ENCODE assay signal across 20 cellular contexts in the genomic region with DNA sequence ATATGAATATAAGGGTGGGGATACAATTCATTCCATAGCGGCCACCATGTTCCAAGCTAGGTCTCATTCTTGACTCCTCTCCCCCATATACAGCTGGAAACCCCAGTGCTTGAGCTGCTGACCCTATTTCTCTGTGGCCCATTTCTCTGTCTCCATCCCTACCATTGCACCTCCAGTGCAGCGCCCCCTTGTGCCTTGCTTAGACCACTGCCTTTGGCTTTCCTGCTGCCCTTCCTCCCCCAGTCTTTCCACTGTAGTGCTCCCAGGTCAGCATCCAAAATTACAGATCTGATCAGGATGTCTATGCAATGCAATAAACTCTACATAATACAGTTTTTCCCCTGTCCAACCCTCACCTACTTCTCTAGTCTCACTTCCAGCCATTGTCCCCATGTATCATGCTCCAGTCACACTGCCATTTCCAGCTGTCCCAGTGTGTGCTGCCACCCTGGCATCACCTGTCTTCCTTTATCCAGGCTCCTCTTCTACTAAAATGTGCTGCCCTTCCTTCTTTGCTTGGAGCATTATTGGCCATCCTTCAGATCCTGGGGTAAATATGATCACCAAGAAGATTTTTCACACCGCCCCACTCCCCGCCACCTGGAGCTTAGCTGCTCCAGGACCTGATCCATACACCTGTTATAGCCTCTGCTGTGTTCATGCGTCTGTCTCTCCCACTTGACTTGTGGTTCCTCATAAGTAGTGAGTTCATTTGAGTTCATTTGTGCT.
DNase-seq lines count a peak whose midpoint lies in the region; ATAC-seq and TF ChIP-seq lines count a peak whose summit lies in the region.
"Had no signal": no experiment of that assay in that cellular context is flagged by ENCODE, and none has a peak within 500 bp of the region (broad histone marks: within the 10 kb centered on the region; RNA-seq: fewer than 3 reads in every experiment).

No MANE protein-coding gene starts in this region.

- POLR2A ChIA-PET in activated CD8-positive, alpha-beta T cell treated with anti-CD3 and anti-CD28 coated beads for 36 hours (lab: Charles Lee): no interaction called here
- POLR2A ChIA-PET in activated CD8-positive, alpha-beta T cell treated with anti-CD3 and anti-CD28 coated beads, Interleukin-2, amount 10 ng/mL, durations not matched to agents 7 days and 5 days (lab: Charles Lee): no interaction called here

- no peaks in the 10 kb centered on the region for H3K27me3 Mint-ChIP-seq in activated CD8-positive, alpha-beta T cell treated with anti-CD3 and anti-CD28 coated beads for 36 hours
- peaks cover 2% of the 10 kb centered on the region for H3K27me3 Mint-ChIP-seq in activated CD8-positive, alpha-beta T cell treated with anti-CD3 and anti-CD28 coated beads, Interleukin-2, amount 10 ng/mL, durations not matched to agents 7 days and 5 days (ENCODE audit: low read depth)

- H3K4me1 ChIP-seq in osteoblast (ENCODE audit: insufficient read depth, low read length) (no peaks in the 10 kb centered on the region), esophagus squamous epithelium (no peaks in the 10 kb centered on the region)
- H3K4me1 ChIP-seq: transverse colon had no signal

- 60 to 82% methylated on average over 5 of the region's 5 CpGs for WGBS in esophagus squamous epithelium, 2 donors

- H3K79me2 ChIP-seq in osteoblast (ENCODE audit: insufficient read depth, low read length): no peaks in the 10 kb centered on the region

- H3K36me3 ChIP-seq in H7 (replicated peaks; ENCODE audit: control insufficient read depth, insufficient read depth, low read length) (no peaks in the 10 kb centered on the region), brain microvascular endothelial cell (replicated peaks) (no peaks in the 10 kb centered on the region), osteoblast (ENCODE audit: insufficient read depth, low read length) (no peaks in the 10 kb centered on the region), esophagus squamous epithelium (no peaks in the 10 kb centered on the region)
- H3K36me3 ChIP-seq: transverse colon had no signal

- H3K9me3 Mint-ChIP-seq in activated CD8-positive, alpha-beta T cell treated with anti-CD3 and anti-CD28 coated beads for 36 hours: peaks cover 4% of the 10 kb centered on the region
- no peaks in the 10 kb centered on the region for H3K9me3 Mint-ChIP-seq in activated CD8-positive, alpha-beta T cell treated with anti-CD3 and anti-CD28 coated beads, Interleukin-2, amount 10 ng/mL, durations not matched to agents 7 days and 5 days (ENCODE audit: insufficient read depth)

- no peak overlapping the region for H2AFZ ChIP-seq in osteoblast (ENCODE audit: low read length)

- no peak overlapping the region for H3K4me2 ChIP-seq in osteoblast (ENCODE audit: insufficient read depth, low read length)

- intact Hi-C loops in activated CD8-positive, alpha-beta T cell treated with anti-CD3 and anti-CD28 coated beads for 36 hours (cut with micrococcal nuclease): no loop called here
- intact Hi-C loops in esophagus squamous epithelium (cut with DNase I): no loop called here

- no peak for TF ChIP-seq POLR2A in esophagus squamous epithelium (IDR thresholded peaks at IDR 0.05)

- CTCF ChIA-PET in activated CD8-positive, alpha-beta T cell treated with anti-CD3 and anti-CD28 coated beads for 36 hours (lab: Charles Lee): interaction anchor here (1.3 kb wide), 1 partner anchor 44 kb away, joined by 3 read pairs; no protein-coding TSS in a partner anchor
- CTCF ChIA-PET in activated CD8-positive, alpha-beta T cell treated with anti-CD3 and anti-CD28 coated beads, Interleukin-2, amount 10 ng/mL, durations not matched to agents 7 days and 5 days (lab: Charles Lee): no interaction called here

- H3K36me3 Mint-ChIP-seq in activated CD8-positive, alpha-beta T cell treated with anti-CD3 and anti-CD28 coated beads for 36 hours (ENCODE audit: low read depth): no peaks in the 10 kb centered on the region
- no peaks in the 10 kb centered on the region for H3K36me3 Mint-ChIP-seq in activated CD8-positive, alpha-beta T cell treated with anti-CD3 and anti-CD28 coated beads, Interleukin-2, amount 10 ng/mL, durations not matched to agents 7 days and 5 days (ENCODE audit: low read depth)
- H3K36me3 Mint-ChIP-seq: brain, immature natural killer cell had no signal

- no peak overlapping the region for H3K4me3 Mint-ChIP-seq in activated CD8-positive, alpha-beta T cell treated with anti-CD3 and anti-CD28 coated beads for 36 hours
- no peak overlapping the region for H3K4me3 Mint-ChIP-seq in activated CD8-positive, alpha-beta T cell treated with anti-CD3 and anti-CD28 coated beads, Interleukin-2, amount 10 ng/mL, durations not matched to agents 7 days and 5 days
- H3K4me3 Mint-ChIP-seq: brain, immature natural killer cell, nephron had no signal

- ATAC-seq in activated CD8-positive, alpha-beta T cell treated with anti-CD3 and anti-CD28 coated beads for 36 hours: no peak
- no peak for ATAC-seq in activated CD8-positive, alpha-beta T cell treated with anti-CD3 and anti-CD28 coated beads, Interleukin-2, amount 10 ng/mL, durations not matched to agents 7 days and 5 days
- ATAC-seq in HG02885 (IDR thresholded peaks at IDR 0.05; ENCODE audit: poor library complexity, unreplicated experiment) (no peak), HG02763 (IDR thresholded peaks at IDR 0.05; ENCODE audit: unreplicated experiment) (no peak)
- ATAC-seq: sciatic nerve had no signal

- H3K27ac ChIP-seq in brain microvascular endothelial cell: no peak overlapping the region
- no peak overlapping the region for H3K27ac ChIP-seq in osteoblast (ENCODE audit: low read depth, low read length)
- no peak overlapping the region for H3K27ac ChIP-seq in esophagus squamous epithelium
- H3K27ac ChIP-seq: transverse colon had no signal

- H3K27ac Mint-ChIP-seq in activated CD8-positive, alpha-beta T cell treated with anti-CD3 and anti-CD28 coated beads for 36 hours: no peak overlapping the region
- no peak overlapping the region for H3K27ac Mint-ChIP-seq in activated CD8-positive, alpha-beta T cell treated with anti-CD3 and anti-CD28 coated beads, Interleukin-2, amount 10 ng/mL, durations not matched to agents 7 days and 5 days
- H3K27ac Mint-ChIP-seq: nephron had no signal

- H4K20me1 ChIP-seq in osteoblast (ENCODE audit: insufficient read depth, low read length): no peaks in the 10 kb centered on the region

- in situ Hi-C loops in brain microvascular endothelial cell (cut with HindIII; ENCODE audit: low pct_ligation_motif_present, low sequenced_read_pairs): no loop called here

- peak; percentile 11 for DNase-seq in activated CD8-positive, alpha-beta T cell treated with anti-CD3 and anti-CD28 coated beads for 36 hours
- DNase-seq in activated CD8-positive, alpha-beta T cell treated with anti-CD3 and anti-CD28 coated beads, Interleukin-2, amount 10 ng/mL, durations not matched to agents 7 days and 5 days: no peak
- peak; percentile 40 for DNase-seq in H7
- DNase-seq in brain microvascular endothelial cell: no peak
- DNase-seq in osteoblast (ENCODE audit: insufficient read length, low spot score, missing footprints): no peak
- no peak for DNase-seq in esophagus squamous epithelium (lab: John Stamatoyannopoulos, UW)
- DNase-seq: activated naive CD4-positive, alpha-beta T cell; foreskin melanocyte; HCEC 1CT; immature natural killer cell; NCI-H1694; NCI-H510A; stimulated activated CD4-positive, alpha-beta T cell treated with anti-CD3 and anti-CD28 coated beads, Interleukin-4, amount 100 ng/mL, for 1 hour; transverse colon had no signal

- no peak for TF ChIP-seq CTCF in activated CD8-positive, alpha-beta T cell treated with anti-CD3 and anti-CD28 coated beads for 36 hours (IDR thresholded peaks at IDR 0.05)
- peak; percentile 25 for TF ChIP-seq CTCF in brain microvascular endothelial cell (IDR thresholded peaks at IDR 0.05; ENCODE audit: low read depth, low read length, missing control alignments)
- peak; percentile 7 for TF ChIP-seq CTCF in osteoblast (IDR thresholded peaks at IDR 0.05; ENCODE audit: extremely low read depth, low read depth, low read length)
- no peak for TF ChIP-seq CTCF in esophagus squamous epithelium (IDR thresholded peaks at IDR 0.05)

- H3K27me3 ChIP-seq in H7 (ENCODE audit: control insufficient read depth, insufficient read depth, low read length) (no peaks in the 10 kb centered on the region), brain microvascular endothelial cell (replicated peaks) (no peaks in the 10 kb centered on the region), osteoblast (ENCODE audit: insufficient read depth, low read length) (peaks cover 10% of the 10 kb centered on the region), esophagus squamous epithelium (no peaks in the 10 kb centered on the region)

- no peak overlapping the region for H3K4me3 ChIP-seq in H7 (ENCODE audit: insufficient read depth, low read depth, low read length)
- H3K4me3 ChIP-seq in brain microvascular endothelial cell (ENCODE audit: low read depth, low read length): no peak overlapping the region
- no peak overlapping the region for H3K4me3 ChIP-seq in osteoblast (ENCODE audit: insufficient read depth, low read length)
- no peak overlapping the region for H3K4me3 ChIP-seq in esophagus squamous epithelium
- H3K4me3 ChIP-seq: lung, transverse colon had no signal

- H3K4me1 Mint-ChIP-seq in activated CD8-positive, alpha-beta T cell treated with anti-CD3 and anti-CD28 coated beads for 36 hours (ENCODE audit: low read depth): no peaks in the 10 kb centered on the region
- H3K4me1 Mint-ChIP-seq in activated CD8-positive, alpha-beta T cell treated with anti-CD3 and anti-CD28 coated beads, Interleukin-2, amount 10 ng/mL, durations not matched to agents 7 days and 5 days (ENCODE audit: low read depth): no peaks in the 10 kb centered on the region
- H3K4me1 Mint-ChIP-seq: immature natural killer cell had no signal

- H3K9me3 ChIP-seq in osteoblast (ENCODE audit: low read depth, low read length): no peaks in the 10 kb centered on the region
- H3K9me3 ChIP-seq in esophagus squamous epithelium: no peaks in the 10 kb centered on the region
- H3K9me3 ChIP-seq: transverse colon had no signal

Comparison
In these comparisons a context has a peak if more than half of its experiments do, and no peak if none do; other contexts are left out.
1. DNase-seq: peak in activated CD8-positive, alpha-beta T cell treated with anti-CD3 and anti-CD28 coated beads for 36 hours (single experiment) and H7 (single experiment); none in activated CD8-positive, alpha-beta T cell treated with anti-CD3 and anti-CD28 coated beads, Interleukin-2, amount 10 ng/mL, durations not matched to agents 7 days and 5 days (single experiment), brain microvascular endothelial cell (single experiment), osteoblast (single experiment) and esophagus squamous epithelium (single experiment).
2. CTCF ChIP-seq: peak in brain microvascular endothelial cell (single experiment) and osteoblast (single experiment); none in activated CD8-positive, alpha-beta T cell treated with anti-CD3 and anti-CD28 coated beads for 36 hours (single experiment) and esophagus squamous epithelium (0 of 6).